In genomic region chr7:127953966-127954365, GRCh38 we compare ENCODE assay signal across 12 cellular contexts.
"Had no signal": no experiment of that assay in that cellular context is flagged by ENCODE, and none has a peak within 500 bp of the region (broad histone marks: within the 10 kb centered on the region; RNA-seq: fewer than 3 reads in every experiment).

No MANE protein-coding gene starts in this region.

- ATAC-seq: gastroesophageal sphincter, heart right ventricle, sciatic nerve had no signal

- DNase-seq: activated CD4-positive, alpha-beta memory T cell treated with anti-CD3 and anti-CD28 coated beads, Interleukin-2, amount 10 ng/mL, durations not matched to agents 7 days and 5 days; activated naive CD4-positive, alpha-beta T cell treated with anti-CD3 and anti-CD28 coated beads, Interleukin-2, amount 10 ng/mL, durations not matched to agents 7 days and 5 days; activated T-cell treated with anti-CD3 and anti-CD28 coated beads, Interleukin-2, amount 50 U/mL, for 24 hours; adrenal gland; heart right ventricle; left ventricle myocardium inferior; spleen had no signal

- H3K36me3 ChIP-seq: adrenal gland, cardiac muscle cell, left ventricle myocardium inferior, thoracic aorta had no signal

- H3K4me3 Mint-ChIP-seq: activated CD4-positive, alpha-beta memory T cell treated with anti-CD3 and anti-CD28 coated beads, Interleukin-2, amount 10 ng/mL, durations not matched to agents 7 days and 5 days; activated naive CD4-positive, alpha-beta T cell treated with anti-CD3 and anti-CD28 coated beads, Interleukin-2, amount 10 ng/mL, durations not matched to agents 7 days and 5 days; activated T-cell treated with anti-CD3 and anti-CD28 coated beads, Interleukin-2, amount 50 U/mL, for 24 hours; mesothelial cell of epicardium had no signal

- H3K27ac ChIP-seq: adrenal gland, cardiac muscle cell, gastroesophageal sphincter, heart right ventricle, left ventricle myocardium inferior, spleen, thoracic aorta had no signal

- H3K27me3 Mint-ChIP-seq: activated CD4-positive, alpha-beta memory T cell treated with anti-CD3 and anti-CD28 coated beads, Interleukin-2, amount 10 ng/mL, durations not matched to agents 7 days and 5 days; activated naive CD4-positive, alpha-beta T cell treated with anti-CD3 and anti-CD28 coated beads, Interleukin-2, amount 10 ng/mL, durations not matched to agents 7 days and 5 days; activated T-cell treated with anti-CD3 and anti-CD28 coated beads, Interleukin-2, amount 50 U/mL, for 24 hours had no signal

- H3K9me3 Mint-ChIP-seq: activated CD4-positive, alpha-beta memory T cell treated with anti-CD3 and anti-CD28 coated beads, Interleukin-2, amount 10 ng/mL, durations not matched to agents 7 days and 5 days; activated naive CD4-positive, alpha-beta T cell treated with anti-CD3 and anti-CD28 coated beads, Interleukin-2, amount 10 ng/mL, durations not matched to agents 7 days and 5 days; activated T-cell treated with anti-CD3 and anti-CD28 coated beads, Interleukin-2, amount 50 U/mL, for 24 hours; mesothelial cell of epicardium had no signal

- H3K36me3 Mint-ChIP-seq: mesothelial cell of epicardium had no signal

- H3K9me3 ChIP-seq: adrenal gland, gastroesophageal sphincter, heart right ventricle, left ventricle myocardium inferior, spleen, thoracic aorta had no signal

- H3K4me1 Mint-ChIP-seq: activated CD4-positive, alpha-beta memory T cell treated with anti-CD3 and anti-CD28 coated beads, Interleukin-2, amount 10 ng/mL, durations not matched to agents 7 days and 5 days; activated naive CD4-positive, alpha-beta T cell treated with anti-CD3 and anti-CD28 coated beads, Interleukin-2, amount 10 ng/mL, durations not matched to agents 7 days and 5 days had no signal

- H3K4me3 ChIP-seq: adrenal gland, cardiac muscle cell, gastroesophageal sphincter, heart right ventricle, left ventricle myocardium inferior, spleen, thoracic aorta had no signal

- H3K27ac Mint-ChIP-seq: activated CD4-positive, alpha-beta memory T cell treated with anti-CD3 and anti-CD28 coated beads, Interleukin-2, amount 10 ng/mL, durations not matched to agents 7 days and 5 days; activated naive CD4-positive, alpha-beta T cell treated with anti-CD3 and anti-CD28 coated beads, Interleukin-2, amount 10 ng/mL, durations not matched to agents 7 days and 5 days; activated T-cell treated with anti-CD3 and anti-CD28 coated beads, Interleukin-2, amount 50 U/mL, for 24 hours; mesothelial cell of epicardium had no signal

- H3K27me3 ChIP-seq: adrenal gland, cardiac muscle cell, gastroesophageal sphincter, heart right ventricle, spleen had no signal
